27 cellular contexts compared by ENCODE assay signal in the genomic region with DNA sequence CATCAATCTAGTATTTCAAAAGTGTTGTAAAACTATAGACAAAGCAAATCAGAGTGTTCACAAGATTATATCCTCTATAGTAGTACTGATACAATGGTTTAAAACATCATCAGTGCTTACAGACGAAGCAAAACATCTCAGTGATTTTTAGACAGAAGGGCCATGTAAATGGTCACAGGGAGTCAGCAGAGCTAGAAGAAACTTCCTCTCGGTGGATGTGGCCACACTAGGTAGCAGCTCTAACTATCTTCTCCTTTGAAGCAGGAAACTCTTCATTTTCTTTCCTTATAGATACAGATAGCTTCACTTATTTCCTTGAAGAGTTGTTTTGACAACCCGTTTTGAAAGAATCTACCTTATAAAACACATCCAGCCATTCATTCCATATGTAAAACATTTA.
A peak's percentile ranks its signal among the peaks of the same experiment; 100 is the strongest.
DNase-seq lines count a peak whose midpoint lies in the region; ATAC-seq, FAIRE-seq and TF ChIP-seq lines count a peak whose summit lies in the region.
"Had no signal": no experiment of that assay in that cellular context is flagged by ENCODE, and none has a peak within 500 bp of the region (broad histone marks: within the 10 kb centered on the region; RNA-seq: fewer than 3 reads in every experiment).

No MANE protein-coding gene starts in this region.

- no peak overlapping the region for H3K27ac ChIP-seq in mesendoderm (ENCODE audit: low read depth, low read length)
- H3K27ac ChIP-seq: A549, heart left ventricle, left ventricle myocardium inferior, sigmoid colon, SJSA1, vagina, WERI-Rb-1 had no signal

- no peak for TF ChIP-seq POLR2A in GM12891 (IDR thresholded peaks at IDR 0.05; ENCODE audit: low read depth, low read length)

- DNase-seq in GM12891 (ENCODE audit: insufficient read length, low spot score) (no peak), NCI-H146 treated with DMSO at 0.1 percent for 48 hours (lab: John Stamatoyannopoulos, UW; ENCODE audit: unreplicated experiment) (no peak), mesendoderm (no peak), T-helper 17 cell (no peak)
- DNase-seq in activated CD4-positive, alpha-beta T cell treated with anti-CD3 and anti-CD28 coated beads for 1 hour, result no peak
- DNase-seq: activated CD4-positive, alpha-beta T cell treated with anti-CD3 and anti-CD28 coated beads, Interleukin-2, amount 50 U/mL, for 4 hours; amniotic stem cell; BE2C; caudate nucleus; COR-L47; dermis blood vessel endothelial cell; heart left ventricle; immature natural killer cell; Karpas-422; left ventricle myocardium inferior; NCI-H1092; NCI-H2029 treated with DMSO at 0.1 percent for 48 hours; NCI-H345; sigmoid colon; T-helper 2 cell; WERI-Rb-1 had no signal

- FAIRE-seq in GM12891 (lab: Jason Lieb, UNC), result peak; percentile 28
- FAIRE-seq: A549 had no signal

- H3K27me3 ChIP-seq in mesendoderm (ENCODE audit: insufficient read depth, low read length, poor library complexity), result no peaks in the 10 kb centered on the region
- H3K27me3 ChIP-seq: BE2C, heart left ventricle, sigmoid colon, SJSA1, vagina had no signal

- no peaks in the 10 kb centered on the region for H3K4me1 ChIP-seq in mesendoderm (ENCODE audit: control insufficient read depth, low read depth, low read length)
- H3K4me1 ChIP-seq: A549, BE2C, heart left ventricle, left ventricle myocardium inferior, sigmoid colon, SJSA1, vagina had no signal

- H3K27ac Mint-ChIP-seq in T-helper 17 cell, result no peak overlapping the region

- no peaks in the 10 kb centered on the region for H3K27me3 Mint-ChIP-seq in T-helper 17 cell

- H4K5ac ChIP-seq in mesendoderm (ENCODE audit: low read length), result no peak overlapping the region

- peaks cover 17% of the 10 kb centered on the region for H3K36me3 Mint-ChIP-seq in T-helper 17 cell (ENCODE audit: low read depth)

- H3K4me1 Mint-ChIP-seq in T-helper 17 cell, result no peaks in the 10 kb centered on the region

- no peak overlapping the region for H3K4me3 ChIP-seq in mesendoderm (ENCODE audit: low read length)
- H3K4me3 ChIP-seq: A549, heart left ventricle, left ventricle myocardium inferior, sigmoid colon, SJSA1, vagina had no signal

- H2AK5ac ChIP-seq in mesendoderm (ENCODE audit: low read length), result no peak overlapping the region

- WGBS in mesendoderm (ENCODE audit: extremely low coverage, insufficient coverage, low lambda C conversion rate), result no CpG with 5 or more reads among the region's 3 CpGs

- no peak overlapping the region for H2BK120ac ChIP-seq in mesendoderm (ENCODE audit: low read depth, low read length)

- H3K4me3 Mint-ChIP-seq in T-helper 17 cell, result no peak overlapping the region
- H3K4me3 Mint-ChIP-seq: immature natural killer cell had no signal

- no peak overlapping the region for H3K18ac ChIP-seq in mesendoderm (ENCODE audit: low read length)

- no peak overlapping the region for H3K23ac ChIP-seq in mesendoderm (ENCODE audit: low read length)

- no peak overlapping the region for H2BK5ac ChIP-seq in mesendoderm (ENCODE audit: low read length)

- no peaks in the 10 kb centered on the region for H3K79me1 ChIP-seq in mesendoderm (ENCODE audit: low read length)

- no peak overlapping the region for H4K8ac ChIP-seq in mesendoderm (ENCODE audit: low read depth, low read length)

- ATAC-seq in GM19351 (IDR thresholded peaks at IDR 0.05; ENCODE audit: unreplicated experiment), result peak; percentile 32
- ATAC-seq in GM21786 (IDR thresholded peaks at IDR 0.05; ENCODE audit: unreplicated experiment), result peak; percentile 42
- peak; percentile 44 for ATAC-seq in HG03139 (IDR thresholded peaks at IDR 0.05; ENCODE audit: unreplicated experiment)
- no peak for ATAC-seq in T-helper 17 cell
- ATAC-seq: A549, heart left ventricle had no signal

- no peaks in the 10 kb centered on the region for H3K79me2 ChIP-seq in mesendoderm (ENCODE audit: control insufficient read depth, insufficient read depth, low read length)

- no peak overlapping the region for H3K4me2 ChIP-seq in mesendoderm (ENCODE audit: low read length)
- H3K4me2 ChIP-seq: A549 had no signal

- no peak overlapping the region for H2BK15ac ChIP-seq in mesendoderm (replicated peaks; ENCODE audit: low read depth)

- no peaks in the 10 kb centered on the region for H3K36me3 ChIP-seq in mesendoderm (ENCODE audit: control insufficient read depth, insufficient read depth, low read length)
- H3K36me3 ChIP-seq: BE2C, vagina, WERI-Rb-1 had no signal

- H3K4ac ChIP-seq in mesendoderm (ENCODE audit: low read depth, low read length), result no peak overlapping the region

- no peak overlapping the region for H3K9ac ChIP-seq in mesendoderm (ENCODE audit: low read length)

- no peaks in the 10 kb centered on the region for H3K9me3 ChIP-seq in T-helper 17 cell (ENCODE audit: control insufficient read depth, low read length, poor library complexity, severe bottlenecking)
- H3K9me3 ChIP-seq: A549, BE2C, heart left ventricle, left ventricle myocardium inferior, sigmoid colon, SJSA1, vagina had no signal

- no peak overlapping the region for H3K56ac ChIP-seq in mesendoderm (ENCODE audit: low read length)

TF ChIP-seq in GM12891, 5 proteins besides CTCF, POLR2A, EP300 and RAD21:
- TF ChIP-seq TAF1 (IDR thresholded peaks at IDR 0.05; ENCODE audit: low read depth, low read length) (no peak), POU2F2 (IDR thresholded peaks at IDR 0.05; ENCODE audit: low read depth, low read length) (no peak), POLR2AphosphoS5 (IDR thresholded peaks at IDR 0.05; ENCODE audit: low read depth, low read length) (no peak), PAX5 (IDR thresholded peaks at IDR 0.05; ENCODE audit: insufficient read depth, low read length, severe bottlenecking) (no peak), SPI1 (IDR thresholded peaks at IDR 0.05; ENCODE audit: low read depth, low read length) (no peak)
